Comparison of ENCODE assay signal across 1 cellular context in the genomic region with DNA sequence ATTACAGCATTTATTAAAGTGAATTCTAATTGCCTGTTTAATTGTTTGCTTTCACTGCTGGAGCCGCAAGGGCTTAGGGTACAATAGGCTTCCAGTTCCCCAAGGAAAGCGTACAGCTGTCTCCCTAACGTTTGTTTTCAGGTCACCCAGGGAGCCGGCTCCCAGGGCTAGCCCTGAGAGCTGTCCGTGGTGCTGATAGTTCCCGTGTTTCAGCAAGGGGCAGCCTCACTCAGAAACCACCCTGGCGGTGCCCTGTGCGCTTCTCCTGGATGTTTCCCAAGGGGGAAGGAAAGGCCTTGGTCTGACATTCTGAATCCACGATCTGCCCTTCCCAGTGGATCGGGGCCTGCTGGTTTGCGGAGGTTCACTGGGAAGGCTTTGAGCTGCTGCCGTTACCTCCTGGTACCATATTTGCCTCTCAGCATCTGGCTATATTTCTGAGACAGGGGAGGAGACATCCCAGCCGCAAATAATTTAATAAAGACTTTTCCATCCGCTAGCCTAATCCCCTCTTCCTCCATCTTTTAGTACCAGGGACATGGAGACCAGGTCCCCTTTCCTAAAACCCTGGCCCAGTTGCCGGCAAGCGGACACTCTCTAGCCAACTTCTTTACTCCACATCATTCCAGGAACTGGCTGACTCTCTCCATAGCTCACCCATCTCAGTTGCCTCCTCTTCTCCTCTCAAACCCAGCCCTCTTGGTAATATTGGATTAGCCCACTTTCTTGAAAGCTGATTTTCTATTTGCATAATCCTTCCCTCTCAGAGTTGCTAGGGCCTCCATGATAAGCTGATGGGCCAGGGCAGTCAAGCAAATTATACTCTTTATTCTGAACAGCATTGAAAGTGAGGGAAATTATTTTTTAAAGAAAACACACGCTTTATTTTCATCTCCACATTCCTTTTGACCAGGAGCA.
TF ChIP-seq lines count a peak whose summit lies in the region.

No MANE protein-coding gene starts in this region.

TF ChIP-seq in H1, 55 proteins besides CTCF, POLR2A, EP300 and RAD21 (continued from another document):
- no peak for TF ChIP-seq SP1 (IDR thresholded peaks at IDR 0.05; ENCODE audit: low read depth, low read length)
- TF ChIP-seq EGR1 (IDR thresholded peaks at IDR 0.05; ENCODE audit: borderline replicate concordance, low read depth, low read length) = no peak
- peak; percentile 78 for TF ChIP-seq SAP30 (IDR thresholded peaks at IDR 0.05; ENCODE audit: insufficient read depth, insufficient replicate concordance, low read length)
- TF ChIP-seq BACH1 (IDR thresholded peaks at IDR 0.05; ENCODE audit: low read length) = no peak
- no peak for TF ChIP-seq NANOG (IDR thresholded peaks at IDR 0.05; ENCODE audit: insufficient read depth, low read depth, low read length, poor library complexity, severe bottlenecking)
- no peak for TF ChIP-seq TEAD4 (IDR thresholded peaks at IDR 0.05; ENCODE audit: low read depth, low read length)
- TF ChIP-seq CBX5 (IDR thresholded peaks at IDR 0.05; ENCODE audit: low read depth, low read length) = no peak
- TF ChIP-seq CHD1 (IDR thresholded peaks at IDR 0.05; ENCODE audit: low read depth, low read length) = no peak
- TF ChIP-seq TAF7 (optimal IDR thresholded peaks at IDR 0.05; ENCODE audit: borderline replicate concordance, low read depth, low read length) = no peak
- no peak for TF ChIP-seq KDM1A (IDR thresholded peaks at IDR 0.05; ENCODE audit: borderline replicate concordance, low read length)
- TF ChIP-seq BRCA1 (IDR thresholded peaks at IDR 0.05; ENCODE audit: low read depth, low read length) = no peak
- TF ChIP-seq CBX8 (IDR thresholded peaks at IDR 0.05; ENCODE audit: borderline replicate concordance, low read depth, low read length) = no peak
- TF ChIP-seq CREB1 (IDR thresholded peaks at IDR 0.05) = no peak
- no peak for TF ChIP-seq ATF2 (IDR thresholded peaks at IDR 0.05; ENCODE audit: low read length)
- TF ChIP-seq HDAC2 (IDR thresholded peaks at IDR 0.05; ENCODE audit: borderline replicate concordance in 1 of 2, low read depth in 2 of 2, low read length in 2 of 2) = peak in 1 of 2 experiments; percentile 48; a peak in 1 of 4 replicates
- peak; percentile 91 to 98; a peak in 3 of 4 replicates for TF ChIP-seq SIN3A (conservative IDR thresholded peaks at IDR 0.05 in 1 of 2, IDR thresholded peaks at IDR 0.05 in 1 of 2; ENCODE audit: low read depth in 1 of 2, low read length in 2 of 2)
- no peak for TF ChIP-seq USF2 (IDR thresholded peaks at IDR 0.05; ENCODE audit: low read length)
- 0 out of 2 replicates have a peak, but pooled peaks have one; percentile 8 for TF ChIP-seq JUND (IDR thresholded peaks at IDR 0.05; ENCODE audit: low read length)
- TF ChIP-seq RXRA (IDR thresholded peaks at IDR 0.05; ENCODE audit: insufficient read depth, low read depth, low read length) = no peak
- TF ChIP-seq KDM5A (IDR thresholded peaks at IDR 0.05; ENCODE audit: low read length) = no peak
- no peak for TF ChIP-seq NRF1 (IDR thresholded peaks at IDR 0.05; ENCODE audit: low read depth, low read length)
- no peak for TF ChIP-seq E2F6 (IDR thresholded peaks at IDR 0.05)
- TF ChIP-seq JUN (IDR thresholded peaks at IDR 0.05; ENCODE audit: low read depth, low read length) = no peak
TF ChIP-seq in H1: peak in this region for 6.
